7 cellular contexts compared by ENCODE assay signal in the genomic region with DNA sequence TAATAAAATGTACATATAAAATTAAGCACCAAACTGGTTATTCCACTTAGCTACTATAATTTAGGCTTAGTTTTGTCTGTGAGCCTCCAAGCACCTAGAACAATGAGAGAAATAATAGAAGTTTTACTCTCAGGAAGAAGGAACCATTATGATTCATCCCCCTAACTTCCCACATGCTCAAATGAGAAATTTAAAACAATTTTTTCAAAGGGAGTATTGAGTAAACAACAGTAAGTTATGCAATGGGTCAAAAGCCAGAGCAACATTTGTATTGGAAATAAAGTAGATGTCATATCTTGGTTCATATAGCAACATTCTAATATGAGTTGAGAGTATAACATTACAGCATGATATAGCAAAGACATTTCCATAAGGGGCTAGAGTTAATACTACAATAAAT. TPM values are rescaled to one million over a fixed set of nuclear protein-coding genes. Genes with fewer than 3 reads are reported as not detected.
DNase-seq lines count a peak whose midpoint lies in the region; ATAC-seq and TF ChIP-seq lines count a peak whose summit lies in the region.

No MANE protein-coding gene starts in this region.

- TF ChIP-seq CTCF in VCaP (conservative IDR thresholded peaks at IDR 0.05) (no peak), foreskin keratinocyte (conservative IDR thresholded peaks at IDR 0.05) (no peak), stomach (IDR thresholded peaks at IDR 0.05) (no peak)

- no peak for TF ChIP-seq POLR2A in stomach (IDR thresholded peaks at IDR 0.05)

- DNase-seq in HPDE6-E6E7 (ENCODE audit: extremely low spot score): peak; percentile 38
- peak; percentile 43 to 64 for DNase-seq in foreskin keratinocyte
- DNase-seq in stomach: no peak
- no peak for DNase-seq in NCI-H146 (lab: John Stamatoyannopoulos, UW)
- no peak for DNase-seq in COLO829 (ENCODE audit: low spot score)

- H3K4me1 ChIP-seq in foreskin keratinocyte (peaks cover 21% of the 10 kb centered on the region), stomach (peaks cover 0 to 56% (median 15%) of the 10 kb centered on the region in 4 donors)

- no peak for TF ChIP-seq EP300 in stomach (IDR thresholded peaks at IDR 0.05)

- no peaks in the 10 kb centered on the region for H3K36me3 ChIP-seq in stomach

- H3K27ac ChIP-seq in VCaP (peak overlapping the region; percentile 85), foreskin keratinocyte (no peak overlapping the region), stomach (peak overlapping the region in 4 of 5 donors; percentile 14 to 72 (median 44))

- intact Hi-C loops in stomach (cut with DNase I; ENCODE audit: low total_unique reads): no loop called here

- peak; percentile 73 for ATAC-seq in foreskin keratinocyte
- no peak for ATAC-seq in HG03432 (IDR thresholded peaks at IDR 0.05; ENCODE audit: unreplicated experiment)

- no peaks in the 10 kb centered on the region for H3K9me3 ChIP-seq in stomach

- H3K27me3 ChIP-seq in foreskin keratinocyte: no peaks in the 10 kb centered on the region
- no peaks in the 10 kb centered on the region for H3K27me3 ChIP-seq in stomach

- no peak overlapping the region for H3K4me3 ChIP-seq in stomach

RNA-seq across cellular contexts. Expression of a gene that starts 32.1 kb away (rescaled TPM):
- total RNA-seq in foreskin keratinocyte (1.3 and 3.6 TPM in 2 replicates), stomach (10 to 100 TPM in 4 of 5 donors, 1 to 10 TPM in 1; 8.4 to 58.7 (median 44.9) TPM)
- polyA plus RNA-seq in foreskin keratinocyte (0.57 and 0.76 TPM in 2 replicates), stomach (1 to 10 TPM; 3.0 to 3.7 (median 3.2) TPM)

Comparison
In these comparisons a context has a peak if more than half of its experiments do, and no peak if none do; other contexts are left out.
1. DNase-seq: peak in HPDE6-E6E7 (single experiment) and foreskin keratinocyte (2 of 2); none in stomach (single experiment), NCI-H146 (single experiment) and COLO829 (single experiment).